Comparison of ENCODE assay signal across 21 cellular contexts in the genomic region with DNA sequence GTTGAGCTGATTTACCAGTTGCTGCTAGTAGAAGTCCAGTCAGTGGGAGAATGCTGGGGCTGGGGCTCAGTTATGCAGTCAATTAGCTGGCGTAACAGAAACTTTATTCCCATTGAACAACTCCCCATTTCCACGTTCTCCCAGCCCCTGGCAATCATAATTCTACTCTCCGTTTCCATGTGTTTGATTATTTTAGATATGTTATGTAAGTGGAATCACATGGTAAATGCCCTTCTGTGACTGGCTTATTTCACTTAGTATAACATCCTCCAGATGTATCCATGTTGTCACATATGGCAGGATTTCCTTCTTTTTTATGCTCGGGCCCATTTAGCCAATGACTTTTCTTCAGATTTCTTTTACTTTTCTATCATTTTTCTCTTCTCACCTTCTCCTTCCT.
"Had no signal": no experiment of that assay in that cellular context is flagged by ENCODE, and none has a peak within 500 bp of the region (broad histone marks: within the 10 kb centered on the region; RNA-seq: fewer than 3 reads in every experiment).

No MANE protein-coding gene starts in this region.

- H3K4me1 ChIP-seq: esophagus muscularis mucosa, gastrocnemius medialis, heart right ventricle, left lung, lower lobe of right lung had no signal

- H3K4me1 Mint-ChIP-seq: mesothelial cell of epicardium; naive B cell; naive thymus-derived CD8-positive, alpha-beta T cell had no signal

- H3K27ac Mint-ChIP-seq: mesothelial cell of epicardium; naive thymus-derived CD8-positive, alpha-beta T cell had no signal

- H3K27me3 ChIP-seq: esophagus muscularis mucosa, gastrocnemius medialis, left lung had no signal

- H3K36me3 Mint-ChIP-seq: mesothelial cell of epicardium, naive B cell had no signal

- H3K9me3 ChIP-seq: esophagus muscularis mucosa, gastrocnemius medialis, heart right ventricle, left lung, lower lobe of right lung, mucosa of descending colon had no signal

- DNase-seq: dermis blood vessel endothelial cell; dorsolateral prefrontal cortex; effector CD4-positive, alpha-beta T cell; effector memory CD4-positive, alpha-beta T cell; foreskin melanocyte; gastrocnemius medialis; glutamatergic neuron; head of caudate nucleus; heart right ventricle; hippocampal formation; left cardiac atrium; left lung; left ventricle myocardium superior; lower lobe of right lung; mesenchymal stem cell; mucosa of descending colon; naive B cell; naive thymus-derived CD8-positive, alpha-beta T cell had no signal

- ATAC-seq: gastrocnemius medialis; heart right ventricle; left cardiac atrium; left lung; left ventricle myocardium superior; lower lobe of right lung; mucosa of descending colon; naive thymus-derived CD8-positive, alpha-beta T cell had no signal

- H3K4me3 Mint-ChIP-seq: mesothelial cell of epicardium; naive thymus-derived CD8-positive, alpha-beta T cell had no signal

- H3K4me3 ChIP-seq: coronary artery, dorsolateral prefrontal cortex, esophagus muscularis mucosa, gastrocnemius medialis, heart right ventricle, left lung, lower lobe of right lung, mucosa of descending colon had no signal

- H3K36me3 ChIP-seq: esophagus muscularis mucosa, gastrocnemius medialis, heart right ventricle, left lung, lower lobe of right lung had no signal

- H3K27ac ChIP-seq: coronary artery, dorsolateral prefrontal cortex, esophagus muscularis mucosa, gastrocnemius medialis, heart right ventricle, left lung, lower lobe of right lung had no signal

- H3K9me3 Mint-ChIP-seq: mesothelial cell of epicardium had no signal
